Comparison of ENCODE assay signal across 7 cellular contexts in the genomic region with DNA sequence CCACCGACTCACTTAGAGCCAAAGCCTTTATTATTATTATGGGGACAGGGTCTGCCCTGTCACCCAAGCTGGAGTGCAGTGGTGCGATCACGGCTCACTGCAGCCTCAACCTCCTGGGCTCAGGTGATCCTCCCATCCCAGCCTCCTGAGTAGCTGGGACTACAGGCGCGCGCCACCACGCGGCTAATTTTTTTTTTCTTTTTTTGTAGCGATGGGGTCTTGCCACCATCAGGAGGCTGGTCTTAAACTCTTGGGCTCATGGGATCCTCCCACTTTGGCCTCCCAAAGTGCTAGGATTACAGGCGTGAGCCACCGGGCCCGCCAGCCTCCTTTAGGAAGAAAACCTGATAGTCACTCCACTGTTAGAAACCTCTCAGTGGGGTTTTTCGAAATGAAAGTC. TPM values are rescaled to one million over a fixed set of nuclear protein-coding genes. Genes with fewer than 3 reads are reported as not detected.
A peak's percentile ranks its signal among the peaks of the same experiment; 100 is the strongest.
DNase-seq lines count a peak whose midpoint lies in the region; TF ChIP-seq lines count a peak whose summit lies in the region.
"Not testable (repeated sequence)": the region's sequence is repeated elsewhere in the genome, so short reads cannot be mapped to it uniquely, and the experiment has no call there.

No MANE protein-coding gene starts in this region.

- not testable (repeated sequence) for H3K56ac ChIP-seq in H9 (ENCODE audit: insufficient read length, low read depth, low read length)

- H3K36me3 ChIP-seq in SU-DHL-6 (ENCODE audit: low read length); effector memory CD4-positive, alpha-beta T cell (ENCODE audit: control insufficient read depth, insufficient read depth, low read length); spleen: not testable (repeated sequence)

- H2AK5ac ChIP-seq in H9 (ENCODE audit: insufficient read length, low read length), result not testable (repeated sequence)

- H3K79me1 ChIP-seq in H9 (ENCODE audit: insufficient read depth, low read depth, low read length, poor library complexity, severe bottlenecking), result not testable (repeated sequence)

- not testable (repeated sequence) for H3K27ac Mint-ChIP-seq in H9
- H3K27ac Mint-ChIP-seq in activated naive CD8-positive, alpha-beta T cell, result peak overlapping the region; percentile 54
- H3K27ac Mint-ChIP-seq in immature natural killer cell, result peak overlapping the region; percentile 83 to 92 (median 88)
- H3K27ac Mint-ChIP-seq in nephron, result peak overlapping the region in 2 of 3 experiments; percentile 59 to 89

- H2AFZ ChIP-seq in H9 (ENCODE audit: low read length), result not testable (repeated sequence)
- H2AFZ ChIP-seq in SU-DHL-6 (ENCODE audit: low read depth, low read length, severe bottlenecking), result peak overlapping the region; percentile 99

- peaks cover 15% of the 10 kb centered on the region in 2 experiments for H3K9me3 Mint-ChIP-seq in H9
- H3K9me3 Mint-ChIP-seq in activated naive CD8-positive, alpha-beta T cell (ENCODE audit: low read depth); nephron: not testable (repeated sequence)
- peaks cover 0 to 12% (median 7%) of the 10 kb centered on the region in 6 donors for H3K9me3 Mint-ChIP-seq in immature natural killer cell

- H3K9me2 ChIP-seq in SU-DHL-6 (replicated peaks; ENCODE audit: insufficient read depth, low read length), result not testable (repeated sequence)

- H2BK20ac ChIP-seq in H9 (ENCODE audit: low read depth, low read length, poor library complexity, severe bottlenecking), result not testable (repeated sequence)

- not testable (repeated sequence) for H4K8ac ChIP-seq in H9 (replicated peaks; ENCODE audit: insufficient read length, low read depth, low read length)

- peak overlapping the region; percentile 80 to 81 for H3K4me3 Mint-ChIP-seq in H9
- peak overlapping the region; percentile 87 for H3K4me3 Mint-ChIP-seq in activated naive CD8-positive, alpha-beta T cell
- H3K4me3 Mint-ChIP-seq in immature natural killer cell, result peak overlapping the region; percentile 83 to 90 (median 88)
- peak overlapping the region; percentile 86 to 93 (median 91) for H3K4me3 Mint-ChIP-seq in nephron

- H3K4me1 ChIP-seq in H9 (ENCODE audit: insufficient read depth, low read length), result not testable (repeated sequence)
- peaks cover 20% of the 10 kb centered on the region for H3K4me1 ChIP-seq in effector memory CD4-positive, alpha-beta T cell (ENCODE audit: control insufficient read depth, insufficient read depth, low read length, poor library complexity, severe bottlenecking)
- peaks cover 22 to 45% (median 41%) of the 10 kb centered on the region in 6 donors for H3K4me1 ChIP-seq in spleen

- not testable (repeated sequence) for H3K4me3 ChIP-seq in SU-DHL-6 (ENCODE audit: insufficient read depth, low read length, poor library complexity, severe bottlenecking)
- peak overlapping the region; percentile 81 for H3K4me3 ChIP-seq in effector memory CD4-positive, alpha-beta T cell (ENCODE audit: insufficient read depth, low read depth, low read length, poor library complexity, severe bottlenecking)
- H3K4me3 ChIP-seq in spleen, result peak overlapping the region; percentile 56 to 96 (median 76)

- peaks cover 28% of the 10 kb centered on the region; the same call in 1 of the 2 replicates for H3K79me2 ChIP-seq in H9 (ENCODE audit: insufficient read depth, low read length)
- not testable (repeated sequence) for H3K79me2 ChIP-seq in SU-DHL-6 (ENCODE audit: insufficient read depth, low read length)

- H3K4me2 ChIP-seq in H9 (ENCODE audit: insufficient read depth, insufficient read length, low read length), result peak overlapping the region; percentile 53
- peak overlapping the region; percentile 74 for H3K4me2 ChIP-seq in SU-DHL-6 (ENCODE audit: low read depth, low read length, poor library complexity, severe bottlenecking)

- H2BK120ac ChIP-seq in H9 (ENCODE audit: low read depth, low read length, poor library complexity, severe bottlenecking), result not testable (repeated sequence)

- not testable (repeated sequence) for TF ChIP-seq POLR2A in spleen (IDR thresholded peaks at IDR 0.05)

- H3K14ac ChIP-seq in H9 (ENCODE audit: insufficient read depth, low read length), result not testable (repeated sequence)

- not testable (repeated sequence) for H3K23me2 ChIP-seq in H9 (ENCODE audit: insufficient read length, low read depth, low read length, poor library complexity, severe bottlenecking)

- H3T11ph ChIP-seq in H9 (ENCODE audit: low read length), result not testable (repeated sequence)

- no CpG with 5 or more reads among the region's 13 CpGs for WGBS in H9 (ENCODE audit: extremely low coverage, insufficient read length, low lambda C conversion rate)
- WGBS in spleen, 5 donors, result 81 to 92% (median 88%) methylated on average over 13 of the region's 13 CpGs

- H3K4me1 Mint-ChIP-seq in H9 (peaks cover 30% of the 10 kb centered on the region in 2 experiments), immature natural killer cell (peaks cover 34 to 37% of the 10 kb centered on the region in 2 donors), nephron (peaks cover 30% of the 10 kb centered on the region)
- H3K4me1 Mint-ChIP-seq in activated naive CD8-positive, alpha-beta T cell (ENCODE audit: low read depth), result peaks cover 34% of the 10 kb centered on the region

- H2BK12ac ChIP-seq in H9 (ENCODE audit: insufficient read length, low read depth, low read length), result not testable (repeated sequence)

- not testable (repeated sequence) for H3K18ac ChIP-seq in H9 (ENCODE audit: insufficient read length, low read depth, low read length)

- H2BK5ac ChIP-seq in H9 (ENCODE audit: insufficient read length, low read length), result not testable (repeated sequence)

- H3F3A ChIP-seq in SU-DHL-6 (ENCODE audit: insufficient read depth), result peaks cover 11% of the 10 kb centered on the region; the same call in 1 of the 2 replicates

- not testable (repeated sequence) for H3K27me3 ChIP-seq in H9 (ENCODE audit: insufficient read depth, low read length); SU-DHL-6 (ENCODE audit: low read length); effector memory CD4-positive, alpha-beta T cell (replicated peaks; ENCODE audit: control insufficient read depth, insufficient read depth, low read length, poor library complexity, severe bottlenecking); spleen (replicated peaks in 1 of 7)

- not testable (repeated sequence) for DNase-seq in H9; effector memory CD4-positive, alpha-beta T cell; immature natural killer cell; spleen

- peaks cover 12% of the 10 kb centered on the region for H3K9me3 ChIP-seq in H9 (ENCODE audit: control insufficient read depth, low read depth, low read length)
- peaks cover 15% of the 10 kb centered on the region; the same call in 1 of the 2 replicates for H3K9me3 ChIP-seq in SU-DHL-6 (ENCODE audit: insufficient read depth, low read length)
- H3K9me3 ChIP-seq in effector memory CD4-positive, alpha-beta T cell (ENCODE audit: control insufficient read depth, low read length), result peaks cover 14% of the 10 kb centered on the region
- H3K9me3 ChIP-seq in spleen, result peaks cover 0 to 24% (median 20%) of the 10 kb centered on the region in 8 donors

- H3K27ac ChIP-seq in H9 (ENCODE audit: insufficient read length, low read depth, low read length); SU-DHL-6 (ENCODE audit: low read depth, low read length); effector memory CD4-positive, alpha-beta T cell (ENCODE audit: insufficient read depth, low read length, poor library complexity, severe bottlenecking): not testable (repeated sequence)
- peak overlapping the region in 3 of 8 donors; percentile 86 to 91 (median 86) for H3K27ac ChIP-seq in spleen

- not testable (repeated sequence) for H4K5ac ChIP-seq in H9 (ENCODE audit: insufficient read length, low read depth, low read length)

- not testable (repeated sequence) for H4K20me1 ChIP-seq in H9 (ENCODE audit: control insufficient read depth, insufficient read depth, insufficient read length); SU-DHL-6 (ENCODE audit: low read depth, low read length)

- intact Hi-C loops in spleen (cut with DNase I; ENCODE audit: low total_unique reads), result loop anchor here (10.0 kb wide), 1 partner anchor 89 kb away; no protein-coding TSS in a partner anchor

- H3K9ac ChIP-seq in H9 (ENCODE audit: extremely low read depth, insufficient read length, low read length), result not testable (repeated sequence)
- peak overlapping the region; percentile 57 for H3K9ac ChIP-seq in SU-DHL-6 (ENCODE audit: low read length)

- not testable (repeated sequence) for H3K23ac ChIP-seq in H9 (ENCODE audit: insufficient read length, low read depth, low read length)

- H3K27me3 Mint-ChIP-seq in H9 (ENCODE audit: low read depth); activated naive CD8-positive, alpha-beta T cell; nephron (ENCODE audit: low read depth): not testable (repeated sequence)
- peaks cover 10 to 18% (median 17%) of the 10 kb centered on the region in 3 donors for H3K27me3 Mint-ChIP-seq in immature natural killer cell (ENCODE audit: low read depth in 3 of 3)

- H3K36me3 Mint-ChIP-seq in H9 (ENCODE audit: insufficient read depth in 1 of 3, low read depth in 3 of 3), result peaks cover 4 to 13% (median 10%) of the 10 kb centered on the region in 3 experiments; a peak in 6 of 7 replicates
- not testable (repeated sequence) for H3K36me3 Mint-ChIP-seq in activated naive CD8-positive, alpha-beta T cell; immature natural killer cell; nephron (ENCODE audit: low read depth)

- H2BK15ac ChIP-seq in H9 (ENCODE audit: low read depth, low read length), result not testable (repeated sequence)

- not testable (repeated sequence) for H3K4ac ChIP-seq in H9 (ENCODE audit: low read depth, low read length)

- not testable (repeated sequence) for H4K91ac ChIP-seq in H9 (ENCODE audit: insufficient read length, low read depth, low read length)

- not testable (repeated sequence) for TF ChIP-seq CTCF in H9 (conservative IDR thresholded peaks at IDR 0.05); SU-DHL-6 (IDR thresholded peaks at IDR 0.05; ENCODE audit: insufficient read depth, low read length, poor library complexity, severe bottlenecking); nephron (IDR thresholded peaks at IDR 0.05; ENCODE audit: unreplicated experiment in 3 of 3); spleen (IDR thresholded peaks at IDR 0.05 in 8 of 11, conservative IDR thresholded peaks at IDR 0.05 in 3 of 11)

RNA-seq across cellular contexts. Expression of a gene that starts 1.0 kb away (rescaled TPM):
- 62.1 and 65.6 TPM in 2 replicates for total RNA-seq in H9 (2021)
- 100 to 1,000 TPM; 274 to 339 (median 323) TPM for polyA plus RNA-seq in immature natural killer cell
- total RNA-seq in spleen, result 10 to 100 TPM; 32.1 to 73.9 (median 48.9) TPM
- polyA plus RNA-seq in spleen, result 10 to 100 TPM; 34.3 to 49.3 (median 46.0) TPM
